ENCODE assay signal across 16 cellular contexts in the genomic region with DNA sequence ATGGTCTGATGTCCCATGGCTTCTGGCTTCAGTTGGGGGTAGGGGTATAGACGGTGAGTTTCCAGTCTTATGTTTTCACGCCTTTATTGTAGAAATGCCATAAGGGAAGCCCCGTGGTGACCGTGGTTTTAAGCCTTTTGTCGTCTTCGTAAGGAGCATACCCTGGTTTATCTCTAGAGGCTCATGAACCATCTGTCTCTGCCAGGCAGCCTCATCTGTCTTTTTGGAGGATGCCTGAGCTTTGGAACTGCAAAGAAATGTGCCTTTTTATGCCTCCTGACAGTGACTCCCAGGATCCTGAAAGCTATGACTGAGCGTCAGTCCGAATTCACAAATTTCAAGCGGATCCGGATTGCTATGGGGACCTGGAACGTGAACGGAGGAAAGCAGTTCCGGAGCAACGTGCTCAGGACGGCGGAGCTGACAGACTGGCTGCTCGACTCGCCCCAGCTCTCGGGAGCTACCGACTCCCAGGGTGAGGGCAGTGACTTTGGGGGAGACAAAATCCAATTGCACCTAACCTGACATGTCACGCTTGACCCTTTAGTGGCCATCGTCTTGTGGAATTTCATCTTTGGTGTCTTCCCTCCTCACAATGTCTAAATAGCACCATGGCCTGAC.
"Had no signal": no experiment of that assay in that cellular context is flagged by ENCODE, and none has a peak within 500 bp of the region (broad histone marks: within the 10 kb centered on the region; RNA-seq: fewer than 3 reads in every experiment).

No MANE protein-coding gene starts in this region.

- H3K4me3 Mint-ChIP-seq: activated CD8-positive, alpha-beta T cell treated with anti-CD3 and anti-CD28 coated beads, Interleukin-2, amount 10 ng/mL, durations not matched to agents 7 days and 5 days; activated T-helper 1 cell treated with anti-CD3 and anti-CD28 coated beads, Interleukin-12 subunit alpha, Interleukin-12 subunit beta, Interleukin-2, Interleukin-4 antibody, amounts not matched to agents 30 ng/mL and 10 ng/mL and 1 ng/mL, durations not matched to agents 14 hours and 24 hours and 36 hours; T-cell; WTC11 had no signal

- H3K27me3 Mint-ChIP-seq: T-cell had no signal

- H3K9me3 Mint-ChIP-seq: activated T-helper 1 cell treated with anti-CD3 and anti-CD28 coated beads, Interleukin-12 subunit alpha, Interleukin-12 subunit beta, Interleukin-2, Interleukin-4 antibody, amounts not matched to agents 30 ng/mL and 10 ng/mL and 1 ng/mL, durations not matched to agents 14 hours and 24 hours and 36 hours; T-cell; WTC11 had no signal

- H3K36me3 ChIP-seq: thoracic aorta, uterus had no signal

- H3K27ac Mint-ChIP-seq: activated T-helper 1 cell treated with anti-CD3 and anti-CD28 coated beads, Interleukin-12 subunit alpha, Interleukin-12 subunit beta, Interleukin-2, Interleukin-4 antibody, amounts not matched to agents 30 ng/mL and 10 ng/mL and 1 ng/mL, durations not matched to agents 14 hours and 24 hours and 36 hours; WTC11 had no signal

- H3K9me3 ChIP-seq: stomach, thoracic aorta, uterus had no signal

- ATAC-seq: activated CD8-positive, alpha-beta T cell treated with anti-CD3 and anti-CD28 coated beads, Interleukin-2, amount 10 ng/mL, durations not matched to agents 7 days and 5 days; left lobe of liver; T-cell; WTC11 had no signal

- H3K27ac ChIP-seq: stomach, thoracic aorta, uterus had no signal

- H3K4me3 ChIP-seq: stomach, thoracic aorta, uterus had no signal

- DNase-seq: activated CD4-positive, alpha-beta T cell treated with anti-CD3 and anti-CD28 coated beads for 48 hours; activated CD8-positive, alpha-beta memory T cell treated with anti-CD3 and anti-CD28 coated beads, Interleukin-2, amount 50 U/mL, for 48 hours; activated CD8-positive, alpha-beta T cell treated with anti-CD3 and anti-CD28 coated beads, Interleukin-2, amount 10 ng/mL, durations not matched to agents 7 days and 5 days; activated naive CD4-positive, alpha-beta T cell; cortex of kidney; effector CD8-positive, alpha-beta T cell; stimulated activated CD4-positive, alpha-beta T cell treated with anti-CD3 and anti-CD28 coated beads, Interleukin-4, amount 100 ng/mL, for 24 hours; stomach; T-cell; uterus had no signal

- FAIRE-seq: astrocyte, islet of Langerhans had no signal

- H3K4me1 ChIP-seq: uterus had no signal

- H3K27me3 ChIP-seq: stomach, uterus had no signal
